ENCODE assay signal across 29 cellular contexts in genomic region chr1:163822933-163823511, GRCh38.
"Had no signal": no experiment of that assay in that cellular context is flagged by ENCODE, and none has a peak within 500 bp of the region (broad histone marks: within the 10 kb centered on the region; RNA-seq: fewer than 3 reads in every experiment).

No MANE protein-coding gene starts in this region.

- H3K4me3 ChIP-seq: pancreas, prostate gland, spleen, testis, transverse colon had no signal

- H3K27me3 ChIP-seq: brain microvascular endothelial cell, pancreas, spleen, testis, transverse colon had no signal

- H3K4me3 Mint-ChIP-seq: activated naive CD8-positive, alpha-beta T cell; central memory CD8-positive, alpha-beta T cell; dendritic cell treated with granulocyte-macrophage colony-stimulating factor and Interleukin-4, amounts not matched to agents 40 ng/mL and 50 ng/mL, for 4 days; endodermal cell; naive thymus-derived CD8-positive, alpha-beta T cell; neural crest cell; T-helper 17 cell had no signal

- H3K36me3 ChIP-seq: brain microvascular endothelial cell, pancreas, prostate gland, spleen, transverse colon, WERI-Rb-1 had no signal

- ATAC-seq: activated CD4-positive, CD25-positive, alpha-beta regulatory T cell treated with anti-CD3 and anti-CD28 coated beads, Interleukin-2, amount 50 U/mL, for 24 hours; esophagus mucosa; left lobe of liver; naive thymus-derived CD8-positive, alpha-beta T cell; pancreas; SK-N-SH treated with all-trans-retinoic acid at 6 μM for 48 hours; stimulated activated naive CD8-positive, alpha-beta T cell treated with anti-CD3 and anti-CD28 coated beads, Interleukin-15, Interleukin-2, amounts not matched to agents 100 U/mL and 50 U/mL, for 24 hours; T-helper 17 cell had no signal

- H3K36me3 Mint-ChIP-seq: activated naive CD8-positive, alpha-beta T cell; naive thymus-derived CD8-positive, alpha-beta T cell had no signal

- H3K27ac ChIP-seq: brain microvascular endothelial cell, foreskin keratinocyte, pancreas, prostate gland, spleen, testis, transverse colon, WERI-Rb-1 had no signal

- H3K27me3 Mint-ChIP-seq: activated naive CD8-positive, alpha-beta T cell; central memory CD8-positive, alpha-beta T cell; dendritic cell treated with granulocyte-macrophage colony-stimulating factor and Interleukin-4, amounts not matched to agents 40 ng/mL and 50 ng/mL, for 4 days; naive thymus-derived CD8-positive, alpha-beta T cell; T-helper 17 cell had no signal

- H3K9me3 ChIP-seq: pancreas, prostate gland, spleen, testis, transverse colon had no signal

- H3K27ac Mint-ChIP-seq: activated naive CD8-positive, alpha-beta T cell; dendritic cell treated with granulocyte-macrophage colony-stimulating factor and Interleukin-4, amounts not matched to agents 40 ng/mL and 50 ng/mL, for 4 days; endodermal cell; naive thymus-derived CD8-positive, alpha-beta T cell; T-helper 17 cell had no signal

- H3K9me3 Mint-ChIP-seq: central memory CD8-positive, alpha-beta T cell; dendritic cell treated with granulocyte-macrophage colony-stimulating factor and Interleukin-4, amounts not matched to agents 40 ng/mL and 50 ng/mL, for 4 days; endodermal cell had no signal

- H3K4me1 ChIP-seq: pancreas, prostate gland, spleen, testis, transverse colon had no signal

- DNase-seq: activated CD4-positive, alpha-beta T cell treated with anti-CD3 and anti-CD28 coated beads for 48 hours; activated CD4-positive, alpha-beta T cell treated with anti-CD3 and anti-CD28 coated beads, Interleukin-2, amount 50 U/mL, for 48 hours; activated CD8-positive, alpha-beta memory T cell treated with anti-CD3 and anti-CD28 coated beads for 24 hours; activated effector memory CD4-positive, alpha-beta T cell treated with Interleukin-2 at 50 U/mL for 16 hours; activated naive CD4-positive, alpha-beta T cell treated with Interleukin-2 at 50 U/mL for 16 hours; brain microvascular endothelial cell; endodermal cell; foreskin keratinocyte; naive thymus-derived CD8-positive, alpha-beta T cell; nucleus accumbens; pancreas; retina; spleen; stimulated activated CD4-positive, alpha-beta T cell treated with anti-CD3 and anti-CD28 coated beads, Interleukin-4, amount 100 ng/mL, for 1 hour; stimulated activated naive CD8-positive, alpha-beta T cell treated with anti-CD3 and anti-CD28 coated beads, Interleukin-15, Interleukin-2, amounts not matched to agents 100 U/mL and 50 U/mL, for 24 hours; T-helper 17 cell; T1000; testis; transverse colon; WERI-Rb-1 had no signal

- H3K4me1 Mint-ChIP-seq: central memory CD8-positive, alpha-beta T cell; endodermal cell; naive thymus-derived CD8-positive, alpha-beta T cell; neural crest cell; T-helper 17 cell had no signal
